9 cellular contexts compared by ENCODE assay signal in genomic region chr3:121883507-121883906, GRCh38. TPM values are rescaled to one million over a fixed set of nuclear protein-coding genes. Genes with fewer than 3 reads are reported as not detected.
DNase-seq lines count a peak whose midpoint lies in the region; ATAC-seq and TF ChIP-seq lines count a peak whose summit lies in the region.
"Had no signal": no experiment of that assay in that cellular context is flagged by ENCODE, and none has a peak within 500 bp of the region (broad histone marks: within the 10 kb centered on the region; RNA-seq: fewer than 3 reads in every experiment).

No MANE protein-coding gene starts in this region.

- TF ChIP-seq CTCF in DND-41 (IDR thresholded peaks at IDR 0.05; ENCODE audit: borderline replicate concordance, extremely low read depth, low read length, poor library complexity, severe bottlenecking) (peak; percentile 49), WTC11 (IDR thresholded peaks at IDR 0.05) (0 out of 2 replicates have a peak, but pooled peaks have one; percentile 18), lower lobe of right lung (IDR thresholded peaks at IDR 0.05) (peak; percentile 34)

- no peaks in the 10 kb centered on the region for H3K27me3 Mint-ChIP-seq in WTC11 (ENCODE audit: low read depth)

- CTCF ChIA-PET in WTC11 (lab: Charles Lee), result interaction anchor here (0.7 to 2.1 kb wide), 5 partner anchors 9 to 112 kb away, joined by 3 to 27 read pairs (median 5); partner anchors contain the start of gene SLC15A2

- H3K79me2 ChIP-seq in DND-41 (ENCODE audit: insufficient read depth, low read length), result no peaks in the 10 kb centered on the region

- no peak overlapping the region for H3K4me2 ChIP-seq in DND-41 (ENCODE audit: insufficient read depth, low read length)

- no peak overlapping the region for H3K27ac Mint-ChIP-seq in WTC11

- DNase-seq in DND-41 (no peak), HS-5 (ENCODE audit: low read depth) (peak; percentile 5), WTC11 (ENCODE audit: low spot score) (no peak), lower lobe of right lung (no peak), aorta (no peak), NCI-H2081 (lab: John Stamatoyannopoulos, UW) (no peak)
- DNase-seq: activated T-cell treated with anti-CD3 and anti-CD28 coated beads, Interleukin-2, amount 50 U/mL, for 4 hours had no signal

- H3K4me1 ChIP-seq in DND-41 (ENCODE audit: insufficient read depth, low read length) (no peaks in the 10 kb centered on the region), lower lobe of right lung (no peaks in the 10 kb centered on the region), aorta (ENCODE audit: control insufficient read depth in 1 of 2, insufficient read depth in 2 of 2, low read length in 2 of 2) (no peaks in the 10 kb centered on the region)

- intact Hi-C loops in lower lobe of right lung (cut with DNase I), result no loop called here
- intact Hi-C loops in aorta (cut with DNase I), result no loop called here

- no peaks in the 10 kb centered on the region for H3K27me3 ChIP-seq in DND-41 (ENCODE audit: insufficient read depth, low read length, poor library complexity)
- no peaks in the 10 kb centered on the region for H3K27me3 ChIP-seq in lower lobe of right lung (ENCODE audit: low read depth)
- H3K27me3 ChIP-seq in aorta (ENCODE audit: control insufficient read depth in 1 of 2, insufficient read depth in 2 of 2, low read length in 1 of 2), result no peaks in the 10 kb centered on the region

- no peaks in the 10 kb centered on the region for H4K20me1 ChIP-seq in DND-41 (ENCODE audit: insufficient read depth, low read length)

- no peak for ATAC-seq in DND-41 (ENCODE audit: insufficient read depth, low read depth)
- ATAC-seq in WTC11, result peak; percentile 87
- ATAC-seq in lower lobe of right lung, result peak; percentile 51 to 61
- no peak for ATAC-seq in aorta (ENCODE audit: low FRiP score)
- ATAC-seq in GM21723 (IDR thresholded peaks at IDR 0.05; ENCODE audit: unreplicated experiment), result no peak
- ATAC-seq in HG02938 (IDR thresholded peaks at IDR 0.05; ENCODE audit: unreplicated experiment), result no peak
- ATAC-seq: activated T-cell treated with anti-CD3 and anti-CD28 coated beads, Interleukin-2, amount 50 U/mL, for 4 hours had no signal

- POLR2A ChIA-PET in WTC11 (lab: Charles Lee), result no interaction called here

- H3K36me3 ChIP-seq in DND-41 (ENCODE audit: insufficient read depth, low read length) (no peaks in the 10 kb centered on the region), lower lobe of right lung (no peaks in the 10 kb centered on the region), aorta (ENCODE audit: control insufficient read depth in 1 of 2, insufficient read depth in 2 of 2, low read length in 1 of 2) (no peaks in the 10 kb centered on the region)

- peaks cover 20% of the 10 kb centered on the region for H3K4me1 Mint-ChIP-seq in WTC11

- H3K9ac ChIP-seq in DND-41 (ENCODE audit: low read depth, low read length), result no peak overlapping the region

- H3K4me3 ChIP-seq in DND-41 (ENCODE audit: low read depth in 1 of 2, low read length in 2 of 2), result no peak overlapping the region
- no peak overlapping the region for H3K4me3 ChIP-seq in lower lobe of right lung
- H3K4me3 ChIP-seq in aorta (ENCODE audit: low read length in 2 of 2), result no peak overlapping the region

- H2AFZ ChIP-seq in DND-41 (ENCODE audit: low read depth, low read length), result no peak overlapping the region

- H3K4me3 Mint-ChIP-seq in WTC11, result no peak overlapping the region
- H3K4me3 Mint-ChIP-seq: activated T-cell treated with anti-CD3 and anti-CD28 coated beads, Interleukin-2, amount 50 U/mL, for 4 hours had no signal

- H3K36me3 Mint-ChIP-seq in WTC11, result no peaks in the 10 kb centered on the region

- no peaks in the 10 kb centered on the region for H3K9me3 Mint-ChIP-seq in WTC11
- H3K9me3 Mint-ChIP-seq: activated T-cell treated with anti-CD3 and anti-CD28 coated beads, Interleukin-2, amount 50 U/mL, for 4 hours had no signal

- WGBS in aorta, 2 donors, result 21 to 33% methylated on average over 1 of the region's 1 CpG

- no peaks in the 10 kb centered on the region for H3K9me3 ChIP-seq in DND-41 (ENCODE audit: insufficient read depth, low read length, severe bottlenecking)
- H3K9me3 ChIP-seq in lower lobe of right lung, result no peaks in the 10 kb centered on the region
- H3K9me3 ChIP-seq in aorta (ENCODE audit: control insufficient read depth, low read length), result no peaks in the 10 kb centered on the region

- no peak overlapping the region for H3K27ac ChIP-seq in DND-41 (ENCODE audit: low read length)
- H3K27ac ChIP-seq in lower lobe of right lung, result no peak overlapping the region
- no peak overlapping the region for H3K27ac ChIP-seq in aorta (ENCODE audit: low read depth in 1 of 2, low read length in 2 of 2)

TF ChIP-seq in WTC11, 78 proteins besides CTCF, POLR2A, EP300 and RAD21:
- TF ChIP-seq CDX4 (CRISPR knock-in tag; IDR thresholded peaks at IDR 0.05; ENCODE audit: borderline replicate concordance), result no peak
- no peak for TF ChIP-seq PRRX2 (CRISPR knock-in tag; IDR thresholded peaks at IDR 0.05)
- no peak for TF ChIP-seq CBFB (CRISPR knock-in tag; IDR thresholded peaks at IDR 0.05; ENCODE audit: low read depth)
- TF ChIP-seq TP53 (CRISPR knock-in tag; IDR thresholded peaks at IDR 0.05), result no peak
- TF ChIP-seq MYBL2 (CRISPR knock-in tag; IDR thresholded peaks at IDR 0.05), result no peak
- no peak for TF ChIP-seq SOX15 (CRISPR knock-in tag; IDR thresholded peaks at IDR 0.05)
- TF ChIP-seq NFE2L1 (CRISPR knock-in tag; IDR thresholded peaks at IDR 0.05), result no peak
- no peak for TF ChIP-seq NR2C2 (CRISPR knock-in tag; IDR thresholded peaks at IDR 0.05)
- TF ChIP-seq FOXJ3 (CRISPR knock-in tag; IDR thresholded peaks at IDR 0.05; ENCODE audit: borderline replicate concordance), result no peak
- no peak for TF ChIP-seq NR3C1 (CRISPR knock-in tag; conservative IDR thresholded peaks at IDR 0.05; ENCODE audit: low read depth)
- TF ChIP-seq TEAD1 (CRISPR knock-in tag; IDR thresholded peaks at IDR 0.05), result no peak
- no peak for TF ChIP-seq RELA (CRISPR knock-in tag; IDR thresholded peaks at IDR 0.05; ENCODE audit: borderline replicate concordance)
- no peak for TF ChIP-seq OVOL2 (CRISPR knock-in tag; IDR thresholded peaks at IDR 0.05; ENCODE audit: borderline replicate concordance)
- TF ChIP-seq E2F5 (CRISPR knock-in tag; IDR thresholded peaks at IDR 0.05), result no peak
TF ChIP-seq in WTC11: peak in this region for 0.

RNA-seq across cellular contexts. Expression of gene SLC15A2, which starts 10.7 kb away (rescaled TPM):
- total RNA-seq in WTC11 (2021) (2.4 to 3.8 TPM (median 3.4 TPM) in 3 replicates), lower lobe of right lung (63.6 TPM), aorta (1 to 10 TPM; 1.4 to 5.5 TPM)
- under 1 TPM; 0.25 to 0.26 TPM for polyA plus RNA-seq in aorta

RNA-seq across cellular contexts. Expression of gene EAF2, which starts 48.5 kb away (rescaled TPM):
- total RNA-seq in WTC11 (2021) (5.3 to 7.6 TPM (median 7.0 TPM) in 3 replicates), lower lobe of right lung (7.3 TPM), aorta (1 to 10 TPM; 4.3 to 6.0 TPM)
- 1 to 10 TPM; 2.5 to 8.3 TPM for polyA plus RNA-seq in aorta

RNA-seq across cellular contexts. Expression of gene IQCB1, which starts 48.6 kb away (rescaled TPM):
- 26.8 to 30.2 TPM (median 27.7 TPM) in 3 replicates for total RNA-seq in WTC11 (2021)
- total RNA-seq in lower lobe of right lung, result 19.6 TPM
- total RNA-seq in aorta, result 10 to 100 TPM; 17.5 to 20.4 TPM
- 10 to 100 TPM; 10.9 to 13.7 TPM for polyA plus RNA-seq in aorta

Comparison
In these comparisons a context has a peak if more than half of its experiments do, and no peak if none do; other contexts are left out.
1. ATAC-seq: peak in WTC11 (single experiment) and lower lobe of right lung (2 of 2); none in DND-41 (single experiment), aorta (single experiment), GM21723 (single experiment) and HG02938 (single experiment).
2. Peak in every context shown above with its lines, with median percentiles within 50 percentile points of each other: CTCF ChIP-seq.